In genomic region chr18:9869713-9870430, GRCh38 we compare ENCODE assay signal across 1 cellular context.
TF ChIP-seq lines count a peak whose summit lies in the region.

No MANE protein-coding gene starts in this region.

TF ChIP-seq in HepG2, 621 proteins besides CTCF, POLR2A, EP300 and RAD21 (continued from another document and continues in another):
- TF ChIP-seq TERF1 (CRISPR knock-in tag; IDR thresholded peaks at IDR 0.05), result no peak
- TF ChIP-seq POLR2AphosphoS5 (IDR thresholded peaks at IDR 0.05; ENCODE audit: low read depth, low read length), result no peak
- TF ChIP-seq ZNF503 (CRISPR knock-in tag; IDR thresholded peaks at IDR 0.05), result peak; percentile 58; the same call in 1 of the 2 replicates
- TF ChIP-seq ZNF362 (CRISPR knock-in tag; IDR thresholded peaks at IDR 0.05; ENCODE audit: borderline replicate concordance), result no peak; the same call in 1 of the 2 replicates
- no peak for TF ChIP-seq ELF4 (CRISPR knock-in tag; IDR thresholded peaks at IDR 0.05; ENCODE audit: borderline replicate concordance)
- peak; percentile 97 for TF ChIP-seq SKI (IDR thresholded peaks at IDR 0.05; ENCODE audit: partially characterized antibody)
- TF ChIP-seq REPIN1 (CRISPR knock-in tag; IDR thresholded peaks at IDR 0.05; ENCODE audit: borderline replicate concordance, low read depth), result no peak
- TF ChIP-seq ZNF792 (CRISPR knock-in tag; IDR thresholded peaks at IDR 0.05), result peak; percentile 46; the same call in 1 of the 2 replicates
- TF ChIP-seq MAZ (IDR thresholded peaks at IDR 0.05; ENCODE audit: borderline replicate concordance, low read depth, low read length), result 0 out of 2 replicates have a peak, but pooled peaks have one; percentile 18
- no peak for TF ChIP-seq MAZ (CRISPR knock-in tag; IDR thresholded peaks at IDR 0.05; ENCODE audit: low read depth)
- no peak for TF ChIP-seq ZKSCAN5 (CRISPR knock-in tag; IDR thresholded peaks at IDR 0.05)
- no peak for TF ChIP-seq WIZ (CRISPR knock-in tag; IDR thresholded peaks at IDR 0.05)
- no peak for TF ChIP-seq ZFP36L2 (CRISPR knock-in tag; IDR thresholded peaks at IDR 0.05)
- TF ChIP-seq ZNF567 (CRISPR knock-in tag; IDR thresholded peaks at IDR 0.05; ENCODE audit: borderline replicate concordance), result no peak
- no peak for TF ChIP-seq ZNF329 (CRISPR knock-in tag; IDR thresholded peaks at IDR 0.05; ENCODE audit: low read depth)
- TF ChIP-seq TBL1XR1 (IDR thresholded peaks at IDR 0.05; ENCODE audit: borderline replicate concordance, low read length, partially characterized antibody), result peak; percentile 92
- TF ChIP-seq KDM1A (CRISPR knock-in tag; IDR thresholded peaks at IDR 0.05), result peak; percentile 68; the same call in 1 of the 2 replicates
- TF ChIP-seq TEAD3 (CRISPR knock-in tag; optimal IDR thresholded peaks at IDR 0.05; ENCODE audit: borderline replicate concordance), result peak; percentile 73
- no peak for TF ChIP-seq ETS1 (CRISPR knock-in tag; IDR thresholded peaks at IDR 0.05)
- no peak for TF ChIP-seq SAFB2 (CRISPR knock-in tag; IDR thresholded peaks at IDR 0.05; ENCODE audit: borderline replicate concordance, low read depth)
- TF ChIP-seq ZNF260 (CRISPR knock-in tag; IDR thresholded peaks at IDR 0.05; ENCODE audit: borderline replicate concordance, low read depth), result no peak
- peak; percentile 96 for TF ChIP-seq JUND (CRISPR knock-in tag; IDR thresholded peaks at IDR 0.05)
- TF ChIP-seq STAG1 (CRISPR knock-in tag; IDR thresholded peaks at IDR 0.05), result no peak
- no peak for TF ChIP-seq THYN1 (CRISPR knock-in tag; IDR thresholded peaks at IDR 0.05; ENCODE audit: borderline replicate concordance, low read depth)
- TF ChIP-seq KDM4B (CRISPR knock-in tag; IDR thresholded peaks at IDR 0.05), result peak; percentile 71; the same call in 1 of the 2 replicates
- TF ChIP-seq CREB3 (CRISPR knock-in tag; IDR thresholded peaks at IDR 0.05), result no peak
- 0 out of 2 replicates have a peak, but pooled peaks have one; percentile 31 for TF ChIP-seq ZNF710 (CRISPR knock-in tag; IDR thresholded peaks at IDR 0.05; ENCODE audit: borderline replicate concordance)
- TF ChIP-seq SYNCRIP (IDR thresholded peaks at IDR 0.05; ENCODE audit: insufficient read depth, low read depth, low read length), result no peak
- TF ChIP-seq BCLAF1 (IDR thresholded peaks at IDR 0.05), result no peak
- TF ChIP-seq TAF15 (IDR thresholded peaks at IDR 0.05; ENCODE audit: low read depth, low read length, poor library complexity, severe bottlenecking), result no peak
- TF ChIP-seq ZNF317 (CRISPR knock-in tag; IDR thresholded peaks at IDR 0.05), result no peak
- no peak for TF ChIP-seq ZNF770 (CRISPR knock-in tag; IDR thresholded peaks at IDR 0.05)
- no peak for TF ChIP-seq PHB2 (IDR thresholded peaks at IDR 0.05; ENCODE audit: partially characterized antibody)
- no peak for TF ChIP-seq ZNF441 (CRISPR knock-in tag; IDR thresholded peaks at IDR 0.05; ENCODE audit: borderline replicate concordance)
- TF ChIP-seq GABPB1 (CRISPR knock-in tag; IDR thresholded peaks at IDR 0.05), result no peak
- TF ChIP-seq ZBTB14 (CRISPR knock-in tag; IDR thresholded peaks at IDR 0.05), result no peak
- TF ChIP-seq HBP1 (CRISPR knock-in tag; IDR thresholded peaks at IDR 0.05; ENCODE audit: low read depth), result no peak
- TF ChIP-seq ZNF709 (CRISPR knock-in tag; IDR thresholded peaks at IDR 0.05), result no peak
- TF ChIP-seq SRY (CRISPR knock-in tag; IDR thresholded peaks at IDR 0.05), result no peak
